In the genomic region with DNA sequence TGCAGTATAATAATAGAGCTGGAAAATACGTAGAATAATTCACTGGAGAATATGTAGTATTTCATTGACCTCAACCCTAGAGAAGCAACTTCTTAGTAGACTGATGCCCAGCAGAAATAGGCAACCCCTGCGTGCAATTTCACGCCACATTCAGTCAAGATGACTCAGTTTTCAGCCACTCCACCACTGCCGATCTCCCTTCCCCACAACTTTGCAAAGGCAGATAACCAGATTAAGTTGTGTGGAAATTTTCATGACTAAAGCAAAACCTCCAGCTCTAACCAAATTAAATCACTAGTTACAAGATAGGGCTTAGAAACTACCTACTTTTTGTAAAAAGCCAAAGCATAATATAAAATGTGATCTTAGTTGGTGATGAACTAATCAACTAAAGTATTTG, we compare ENCODE assay signal across 8 cellular contexts.
A peak's percentile ranks its signal among the peaks of the same experiment; 100 is the strongest.
DNase-seq lines count a peak whose midpoint lies in the region; ATAC-seq and TF ChIP-seq lines count a peak whose summit lies in the region.

No MANE protein-coding gene starts in this region.

- H3K36me3 Mint-ChIP-seq in CD8-positive, alpha-beta memory T cell: no peaks in the 10 kb centered on the region

- H3K4me1 Mint-ChIP-seq in CD8-positive, alpha-beta memory T cell: peaks cover 76 to 94% (median 90%) of the 10 kb centered on the region in 3 donors

- peak in 2 of 5 donors; percentile 15 to 77 for DNase-seq in CD8-positive, alpha-beta memory T cell
- DNase-seq in activated CD4-positive, CD25-positive, alpha-beta regulatory T cell treated with anti-CD3 and anti-CD28 coated beads, Interleukin-2, amount 50 U/mL, for 16 hours (ENCODE audit: low read depth, low spot score): peak; percentile 44
- DNase-seq in epithelial cell of esophagus (ENCODE audit: low read depth): peak; percentile 63
- peak; percentile 49 to 70 for DNase-seq in stimulated activated CD8-positive, alpha-beta memory T cell treated with anti-CD3 and anti-CD28 coated beads, Interleukin-7, amount 100 ng/mL, for 48 hours (ENCODE audit: extremely low read depth in 1 of 2, low read depth in 1 of 2)
- no peak for DNase-seq in occipital lobe (lab: John Stamatoyannopoulos, UW)
- no peak for DNase-seq in NCI-H1105 treated with DMSO at 0.1 percent for 48 hours (lab: John Stamatoyannopoulos, UW)
- DNase-seq in SHP77 (lab: John Stamatoyannopoulos, UW): no peak

- H3K27me3 ChIP-seq in CD8-positive, alpha-beta memory T cell (ENCODE audit: insufficient read depth, low read length, poor library complexity, severe bottlenecking): no peaks in the 10 kb centered on the region

- no peak overlapping the region for H3K27ac ChIP-seq in CD8-positive, alpha-beta memory T cell (ENCODE audit: low read depth, low read length)

- CTCF ChIA-PET in CD8-positive, alpha-beta memory T cell (lab: Charles Lee): interaction anchor here (0.7 to 3.2 kb wide), 9 partner anchors 10 to 157 kb away, joined by 3 to 23 read pairs (median 3); no protein-coding TSS in a partner anchor

- POLR2A ChIA-PET in CD8-positive, alpha-beta memory T cell (lab: Charles Lee): interaction anchor here (0.7 to 3.1 kb wide), 4 partner anchors 8 to 63 kb away, joined by 3 to 12 read pairs (median 5); partner anchors contain the start of gene STK17B

- no peaks in the 10 kb centered on the region for H3K27me3 Mint-ChIP-seq in CD8-positive, alpha-beta memory T cell

- H3K27ac Mint-ChIP-seq in CD8-positive, alpha-beta memory T cell: peak overlapping the region; percentile 88 to 98 (median 92)

- TF ChIP-seq CTCF in epithelial cell of esophagus (IDR thresholded peaks at IDR 0.05; ENCODE audit: insufficient read depth, low read depth, low read length, missing control alignments): no peak

- no peaks in the 10 kb centered on the region for H3K36me3 ChIP-seq in CD8-positive, alpha-beta memory T cell (ENCODE audit: insufficient read depth, low read length)

- peaks cover 84% of the 10 kb centered on the region for H3K4me1 ChIP-seq in CD8-positive, alpha-beta memory T cell (ENCODE audit: insufficient read depth, low read length)

- no peaks in the 10 kb centered on the region for H3K9me3 ChIP-seq in CD8-positive, alpha-beta memory T cell (ENCODE audit: low read length)

- H3K4me3 Mint-ChIP-seq in CD8-positive, alpha-beta memory T cell: peak overlapping the region; percentile 15 to 76 (median 64)

- H3K9me3 Mint-ChIP-seq in CD8-positive, alpha-beta memory T cell: no peaks in the 10 kb centered on the region

- ATAC-seq in HG03060 (IDR thresholded peaks at IDR 0.05; ENCODE audit: low read depth, unreplicated experiment): peak; percentile 26

- peak overlapping the region; percentile 2 for H3K4me3 ChIP-seq in CD8-positive, alpha-beta memory T cell (ENCODE audit: low read length)
- no peak overlapping the region for H3K4me3 ChIP-seq in epithelial cell of esophagus (ENCODE audit: low read length)

Comparison
In these comparisons a context has a peak if more than half of its experiments do, and no peak if none do; other contexts are left out.
1. DNase-seq: peak in activated CD4-positive, CD25-positive, alpha-beta regulatory T cell treated with anti-CD3 and anti-CD28 coated beads, Interleukin-2, amount 50 U/mL, for 16 hours (single experiment), epithelial cell of esophagus (single experiment) and stimulated activated CD8-positive, alpha-beta memory T cell treated with anti-CD3 and anti-CD28 coated beads, Interleukin-7, amount 100 ng/mL, for 48 hours (2 of 2); none in occipital lobe (single experiment), NCI-H1105 treated with DMSO at 0.1 percent for 48 hours (single experiment) and SHP77 (0 of 2).